9 cellular contexts compared by ENCODE assay signal in the genomic region with DNA sequence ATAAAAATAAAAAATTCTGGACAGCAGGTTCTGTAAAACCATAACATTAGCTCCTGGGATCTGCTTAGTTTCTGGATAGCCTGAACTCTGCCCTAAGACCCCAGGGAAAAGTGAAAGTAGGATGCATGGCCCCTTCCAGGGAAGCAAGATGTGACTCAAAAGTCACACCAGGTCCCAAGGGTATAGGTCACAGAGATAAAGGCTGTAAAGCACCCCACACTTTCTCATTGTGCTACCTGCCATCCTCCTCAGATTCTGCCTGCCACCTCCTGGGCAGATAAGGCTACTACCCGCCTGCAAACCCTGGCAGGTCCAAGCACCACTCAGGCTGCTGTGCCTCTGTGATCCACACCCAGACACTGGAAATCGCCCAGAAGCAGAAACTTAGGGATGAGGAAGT. TPM values are rescaled to one million over a fixed set of nuclear protein-coding genes. Genes with fewer than 3 reads are reported as not detected.
DNase-seq lines count a peak whose midpoint lies in the region; ATAC-seq and FAIRE-seq lines count a peak whose summit lies in the region.
"Had no signal": no experiment of that assay in that cellular context is flagged by ENCODE, and none has a peak within 500 bp of the region (broad histone marks: within the 10 kb centered on the region; RNA-seq: fewer than 3 reads in every experiment).

No MANE protein-coding gene starts in this region.

- peak; percentile 8 to 34 for DNase-seq in NCI-H524 (lab: John Stamatoyannopoulos, UW)
- no peak for DNase-seq in NCI-H524 treated with DMSO at 0.1 percent for 48 hours (lab: John Stamatoyannopoulos, UW)
- peak; percentile 37 for DNase-seq in NOMO-1 treated with dmso at 0.1 percent for 144 hours (lab: John Stamatoyannopoulos, UW; ENCODE audit: unreplicated experiment)
- peak; percentile 70 to 72 for DNase-seq in activated T-cell treated with anti-CD3 and anti-CD28 coated beads, Interleukin-2, amount 50 U/mL, for 72 hours
- DNase-seq in Right ventricle myocardium superior = peak; percentile 59
- peak; percentile 85 for DNase-seq in small intestine
- no peak for DNase-seq in NCI-H187 (lab: John Stamatoyannopoulos, UW)

- H3K4me1 ChIP-seq in small intestine (ENCODE audit: control insufficient read depth in 2 of 2, insufficient read depth in 1 of 2, low read depth in 1 of 2, low read length in 1 of 2) = no peaks in the 10 kb centered on the region

- H3K36me3 ChIP-seq in small intestine (ENCODE audit: control insufficient read depth in 2 of 2, insufficient read depth in 2 of 2, low read length in 2 of 2) = no peaks in the 10 kb centered on the region

- no peak overlapping the region for H3K4me3 ChIP-seq in small intestine (ENCODE audit: low read depth in 1 of 2, low read length in 2 of 2)

- no peaks in the 10 kb centered on the region for H3K9me3 Mint-ChIP-seq in activated T-cell treated with anti-CD3 and anti-CD28 coated beads, Interleukin-2, amount 50 U/mL, for 72 hours

- no peaks in the 10 kb centered on the region for H3K9me3 ChIP-seq in small intestine (ENCODE audit: control insufficient read depth, low read depth)

- intact Hi-C loops in Right ventricle myocardium superior (cut with DNase I) = loop anchor here (5.0 kb wide), 1 partner anchor 116 kb away; no protein-coding TSS in a partner anchor

- H3K4me1 Mint-ChIP-seq in activated T-cell treated with anti-CD3 and anti-CD28 coated beads, Interleukin-2, amount 50 U/mL, for 72 hours (ENCODE audit: low read depth) = peaks cover 11% of the 10 kb centered on the region

- ATAC-seq in HG02798 (IDR thresholded peaks at IDR 0.05; ENCODE audit: poor library complexity, unreplicated experiment) (peak; percentile 82), Right ventricle myocardium superior (ENCODE audit: poor library complexity) (peak; percentile 89)
- ATAC-seq in activated T-cell treated with anti-CD3 and anti-CD28 coated beads, Interleukin-2, amount 50 U/mL, for 72 hours (replicated peaks in 1 of 2) = peak; percentile 100

- no peak overlapping the region for H3K4me3 Mint-ChIP-seq in activated T-cell treated with anti-CD3 and anti-CD28 coated beads, Interleukin-2, amount 50 U/mL, for 72 hours

- H3K36me3 Mint-ChIP-seq in activated T-cell treated with anti-CD3 and anti-CD28 coated beads, Interleukin-2, amount 50 U/mL, for 72 hours (ENCODE audit: insufficient read depth in 2 of 2) = no peaks in the 10 kb centered on the region

- FAIRE-seq in small intestine (lab: Jason Lieb, UNC) = no peak

- no peaks in the 10 kb centered on the region for H3K27me3 ChIP-seq in small intestine (ENCODE audit: control insufficient read depth in 2 of 2, insufficient read depth in 2 of 2, low read length in 2 of 2)

- H3K27ac ChIP-seq in small intestine (ENCODE audit: low read depth in 1 of 2, low read length in 1 of 2) = no peak overlapping the region

- peaks cover 7% of the 10 kb centered on the region for H3K27me3 Mint-ChIP-seq in activated T-cell treated with anti-CD3 and anti-CD28 coated beads, Interleukin-2, amount 50 U/mL, for 72 hours (ENCODE audit: low read depth)

- WGBS in small intestine, 3 donors = 6 to 32% (median 6%) methylated on average over 2 of the region's 2 CpGs

- H3K27ac Mint-ChIP-seq in activated T-cell treated with anti-CD3 and anti-CD28 coated beads, Interleukin-2, amount 50 U/mL, for 72 hours = no peak overlapping the region

RNA-seq across cellular contexts. Expression of gene FFAR2, which starts 20.6 kb away (rescaled TPM):
- total RNA-seq in activated T-cell treated with anti-CD3 and anti-CD28 coated beads, Interleukin-2, amount 50 U/mL, for 72 hours = not detected
- 0.11 TPM for total RNA-seq in Right ventricle myocardium superior
- under 1 TPM; 0.54 to 0.95 (median 0.67) TPM for polyA plus RNA-seq in small intestine

RNA-seq across cellular contexts. Expression of gene KRTDAP, which starts 21.6 kb away (rescaled TPM):
- total RNA-seq in activated T-cell treated with anti-CD3 and anti-CD28 coated beads, Interleukin-2, amount 50 U/mL, for 72 hours = not detected
- not detected for total RNA-seq in Right ventricle myocardium superior
- polyA plus RNA-seq in small intestine = not detected
- total RNA-seq: mononuclear cell had no signal

RNA-seq across cellular contexts. Expression of gene DMKN, which starts 44.8 kb away (rescaled TPM):
- 1 to 10 TPM; 3.7 to 7.5 TPM for total RNA-seq in activated T-cell treated with anti-CD3 and anti-CD28 coated beads, Interleukin-2, amount 50 U/mL, for 72 hours
- total RNA-seq in Right ventricle myocardium superior = 3.6 TPM
- polyA plus RNA-seq in small intestine = 1 to 10 TPM in 2 of 3 donors, not detected in 1; 4.7 to 7.6 TPM
- total RNA-seq: mononuclear cell had no signal

RNA-seq across cellular contexts. Expression of gene SBSN, which starts 59.5 kb away (rescaled TPM):
- under 1 TPM in 1 of 2 donors, not detected in 1; 0.21 TPM for total RNA-seq in activated T-cell treated with anti-CD3 and anti-CD28 coated beads, Interleukin-2, amount 50 U/mL, for 72 hours
- total RNA-seq in Right ventricle myocardium superior = not detected
- polyA plus RNA-seq in small intestine = 1 to 10 TPM in 1 of 3 donors, under 1 TPM in 2; 0.07 to 1.8 (median 0.54) TPM
- total RNA-seq: mononuclear cell had no signal

Comparison
In these comparisons a context has a peak if more than half of its experiments do, and no peak if none do; other contexts are left out.
1. DNase-seq: peak in NCI-H524 (2 of 2), NOMO-1 treated with dmso at 0.1 percent for 144 hours (single experiment), activated T-cell treated with anti-CD3 and anti-CD28 coated beads, Interleukin-2, amount 50 U/mL, for 72 hours (2 of 2), Right ventricle myocardium superior (single experiment) and small intestine (single experiment); none in NCI-H524 treated with DMSO at 0.1 percent for 48 hours (single experiment) and NCI-H187 (0 of 2).
2. Peak in every context shown above with its lines, with median percentiles within 50 percentile points of each other: ATAC-seq.